1 cellular context compared by ENCODE assay signal in the genomic region with DNA sequence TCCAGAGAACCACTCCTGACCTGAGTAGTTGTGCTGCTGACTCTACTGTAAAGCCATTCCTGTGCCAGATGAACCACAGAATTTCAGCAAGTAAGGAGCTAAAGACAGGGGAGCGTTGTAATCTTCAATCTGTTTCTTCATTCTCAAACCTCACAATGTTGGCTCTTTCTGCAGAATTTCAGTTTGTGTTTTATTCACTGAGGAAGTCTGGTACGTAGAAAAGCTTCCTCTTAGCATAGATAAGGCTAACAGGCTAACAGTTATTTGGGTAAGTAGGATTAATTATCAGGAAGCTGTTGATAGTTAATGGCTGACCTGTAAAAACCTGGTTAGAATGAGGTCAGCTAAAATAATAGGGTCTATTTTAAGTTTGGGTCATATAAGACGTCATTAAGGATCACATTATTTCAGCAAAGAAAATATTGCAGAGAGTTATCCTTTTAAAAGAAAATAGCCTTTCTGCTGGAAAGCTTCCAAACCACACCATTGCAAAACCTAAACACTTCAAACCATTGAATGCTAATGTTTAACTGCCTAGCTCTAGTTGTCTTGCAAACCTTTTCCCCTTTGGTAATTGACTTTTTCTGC.
TF ChIP-seq lines count a peak whose summit lies in the region.

No MANE protein-coding gene starts in this region.

TF ChIP-seq in HepG2, 621 proteins besides CTCF, POLR2A, EP300 and RAD21 (continued from another document):
- TF ChIP-seq GATAD1 (CRISPR knock-in tag; IDR thresholded peaks at IDR 0.05) (no peak), MIER3 (CRISPR knock-in tag; IDR thresholded peaks at IDR 0.05; ENCODE audit: borderline replicate concordance) (peak; percentile 49; the same call in 1 of the 2 replicates), ZMYM4 (CRISPR knock-in tag; IDR thresholded peaks at IDR 0.05) (0 out of 2 replicates have a peak, but pooled peaks have one; percentile 22), ZNF549 (CRISPR knock-in tag; IDR thresholded peaks at IDR 0.05) (no peak), HNRNPK (IDR thresholded peaks at IDR 0.05; ENCODE audit: low read depth, low read length, poor library complexity, severe bottlenecking) (no peak), ZSCAN30 (CRISPR knock-in tag; IDR thresholded peaks at IDR 0.05) (peak; percentile 39; the same call in 1 of the 2 replicates), ZSCAN25 (CRISPR knock-in tag; IDR thresholded peaks at IDR 0.05) (no peak), FOXP1 (IDR thresholded peaks at IDR 0.05) (no peak), FOXP1 (CRISPR knock-in tag; IDR thresholded peaks at IDR 0.05) (peak; percentile 37; the same call in 1 of the 2 replicates), POLR2G (IDR thresholded peaks at IDR 0.05; ENCODE audit: low read depth, low read length) (no peak), CEBPG (CRISPR knock-in tag; IDR thresholded peaks at IDR 0.05) (peak; percentile 86), ZBTB20 (CRISPR knock-in tag; IDR thresholded peaks at IDR 0.05; ENCODE audit: borderline replicate concordance, low read depth) (no peak), POLR2AphosphoS2 (IDR thresholded peaks at IDR 0.05; ENCODE audit: low read depth, low read length) (no peak), SOX5 (CRISPR knock-in tag; IDR thresholded peaks at IDR 0.05; ENCODE audit: borderline replicate concordance) (peak; percentile 75), GATAD2A (CRISPR knock-in tag; IDR thresholded peaks at IDR 0.05) (peak; percentile 85), ZSCAN12 (CRISPR knock-in tag; IDR thresholded peaks at IDR 0.05) (no peak), NR2F6 (IDR thresholded peaks at IDR 0.05) (peak; percentile 23; the same call in 1 of the 2 replicates), NR2F6 (CRISPR knock-in tag; IDR thresholded peaks at IDR 0.05) (no peak), ZNF644 (CRISPR knock-in tag; IDR thresholded peaks at IDR 0.05; ENCODE audit: low read depth) (0 out of 2 replicates have a peak, but pooled peaks have one; percentile 9), SOX6 (IDR thresholded peaks at IDR 0.05) (no peak), SOX6 (CRISPR knock-in tag; IDR thresholded peaks at IDR 0.05) (peak; percentile 80), ZNF543 (CRISPR knock-in tag; IDR thresholded peaks at IDR 0.05) (no peak), BCL6 (CRISPR knock-in tag; IDR thresholded peaks at IDR 0.05) (peak; percentile 67), NPAS2 (CRISPR knock-in tag; IDR thresholded peaks at IDR 0.05; ENCODE audit: borderline replicate concordance) (no peak), HDAC2 (CRISPR knock-in tag; IDR thresholded peaks at IDR 0.05) (peak; percentile 21; the same call in 1 of the 2 replicates), XBP1 (CRISPR knock-in tag; IDR thresholded peaks at IDR 0.05) (no peak), ZNF552 (CRISPR knock-in tag; IDR thresholded peaks at IDR 0.05; ENCODE audit: borderline replicate concordance) (no peak), TBX2 (CRISPR knock-in tag; IDR thresholded peaks at IDR 0.05; ENCODE audit: borderline replicate concordance) (no peak), MIXL1 (CRISPR knock-in tag; IDR thresholded peaks at IDR 0.05) (peak; percentile 20; the same call in 1 of the 2 replicates), FOXA3 (CRISPR knock-in tag; IDR thresholded peaks at IDR 0.05) (peak; percentile 59), ZNF780A (CRISPR knock-in tag; IDR thresholded peaks at IDR 0.05) (no peak), ZNF124 (CRISPR knock-in tag; IDR thresholded peaks at IDR 0.05) (0 out of 2 replicates have a peak, but pooled peaks have one; percentile 25), PRMT3 (CRISPR knock-in tag; IDR thresholded peaks at IDR 0.05; ENCODE audit: borderline replicate concordance, low read depth) (no peak), DR1 (CRISPR knock-in tag; IDR thresholded peaks at IDR 0.05) (no peak)
- TF ChIP-seq, protein P1, sequence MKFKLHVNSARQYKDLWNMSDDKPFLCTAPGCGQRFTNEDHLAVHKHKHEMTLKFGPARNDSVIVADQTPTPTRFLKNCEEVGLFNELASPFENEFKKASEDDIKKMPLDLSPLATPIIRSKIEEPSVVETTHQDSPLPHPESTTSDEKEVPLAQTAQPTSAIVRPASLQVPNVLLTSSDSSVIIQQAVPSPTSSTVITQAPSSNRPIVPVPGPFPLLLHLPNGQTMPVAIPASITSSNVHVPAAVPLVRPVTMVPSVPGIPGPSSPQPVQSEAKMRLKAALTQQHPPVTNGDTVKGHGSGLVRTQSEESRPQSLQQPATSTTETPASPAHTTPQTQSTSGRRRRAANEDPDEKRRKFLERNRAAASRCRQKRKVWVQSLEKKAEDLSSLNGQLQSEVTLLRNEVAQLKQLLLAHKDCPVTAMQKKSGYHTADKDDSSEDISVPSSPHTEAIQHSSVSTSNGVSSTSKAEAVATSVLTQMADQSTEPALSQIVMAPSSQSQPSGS (CRISPR knock-in tag; IDR thresholded peaks at IDR 0.05) = no peak
- TF ChIP-seq, protein P2, sequence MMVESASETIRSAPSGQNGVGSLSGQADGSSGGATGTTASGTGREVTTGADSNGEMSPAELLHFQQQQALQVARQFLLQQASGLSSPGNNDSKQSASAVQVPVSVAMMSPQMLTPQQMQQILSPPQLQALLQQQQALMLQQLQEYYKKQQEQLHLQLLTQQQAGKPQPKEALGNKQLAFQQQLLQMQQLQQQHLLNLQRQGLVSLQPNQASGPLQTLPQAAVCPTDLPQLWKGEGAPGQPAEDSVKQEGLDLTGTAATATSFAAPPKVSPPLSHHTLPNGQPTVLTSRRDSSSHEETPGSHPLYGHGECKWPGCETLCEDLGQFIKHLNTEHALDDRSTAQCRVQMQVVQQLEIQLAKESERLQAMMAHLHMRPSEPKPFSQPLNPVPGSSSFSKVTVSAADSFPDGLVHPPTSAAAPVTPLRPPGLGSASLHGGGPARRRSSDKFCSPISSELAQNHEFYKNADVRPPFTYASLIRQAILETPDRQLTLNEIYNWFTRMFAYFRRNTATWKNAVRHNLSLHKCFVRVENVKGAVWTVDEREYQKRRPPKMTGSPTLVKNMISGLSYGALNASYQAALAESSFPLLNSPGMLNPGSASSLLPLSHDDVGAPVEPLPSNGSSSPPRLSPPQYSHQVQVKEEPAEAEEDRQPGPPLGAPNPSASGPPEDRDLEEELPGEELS (CRISPR knock-in tag; IDR thresholded peaks at IDR 0.05) = peak; percentile 43; the same call in 1 of the 2 replicates
- TF ChIP-seq, protein P3, sequence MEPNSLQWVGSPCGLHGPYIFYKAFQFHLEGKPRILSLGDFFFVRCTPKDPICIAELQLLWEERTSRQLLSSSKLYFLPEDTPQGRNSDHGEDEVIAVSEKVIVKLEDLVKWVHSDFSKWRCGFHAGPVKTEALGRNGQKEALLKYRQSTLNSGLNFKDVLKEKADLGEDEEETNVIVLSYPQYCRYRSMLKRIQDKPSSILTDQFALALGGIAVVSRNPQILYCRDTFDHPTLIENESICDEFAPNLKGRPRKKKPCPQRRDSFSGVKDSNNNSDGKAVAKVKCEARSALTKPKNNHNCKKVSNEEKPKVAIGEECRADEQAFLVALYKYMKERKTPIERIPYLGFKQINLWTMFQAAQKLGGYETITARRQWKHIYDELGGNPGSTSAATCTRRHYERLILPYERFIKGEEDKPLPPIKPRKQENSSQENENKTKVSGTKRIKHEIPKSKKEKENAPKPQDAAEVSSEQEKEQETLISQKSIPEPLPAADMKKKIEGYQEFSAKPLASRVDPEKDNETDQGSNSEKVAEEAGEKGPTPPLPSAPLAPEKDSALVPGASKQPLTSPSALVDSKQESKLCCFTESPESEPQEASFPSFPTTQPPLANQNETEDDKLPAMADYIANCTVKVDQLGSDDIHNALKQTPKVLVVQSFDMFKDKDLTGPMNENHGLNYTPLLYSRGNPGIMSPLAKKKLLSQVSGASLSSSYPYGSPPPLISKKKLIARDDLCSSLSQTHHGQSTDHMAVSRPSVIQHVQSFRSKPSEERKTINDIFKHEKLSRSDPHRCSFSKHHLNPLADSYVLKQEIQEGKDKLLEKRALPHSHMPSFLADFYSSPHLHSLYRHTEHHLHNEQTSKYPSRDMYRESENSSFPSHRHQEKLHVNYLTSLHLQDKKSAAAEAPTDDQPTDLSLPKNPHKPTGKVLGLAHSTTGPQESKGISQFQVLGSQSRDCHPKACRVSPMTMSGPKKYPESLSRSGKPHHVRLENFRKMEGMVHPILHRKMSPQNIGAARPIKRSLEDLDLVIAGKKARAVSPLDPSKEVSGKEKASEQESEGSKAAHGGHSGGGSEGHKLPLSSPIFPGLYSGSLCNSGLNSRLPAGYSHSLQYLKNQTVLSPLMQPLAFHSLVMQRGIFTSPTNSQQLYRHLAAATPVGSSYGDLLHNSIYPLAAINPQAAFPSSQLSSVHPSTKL (CRISPR knock-in tag; IDR thresholded peaks at IDR 0.05) = peak; percentile 88
- TF ChIP-seq, protein P4, sequence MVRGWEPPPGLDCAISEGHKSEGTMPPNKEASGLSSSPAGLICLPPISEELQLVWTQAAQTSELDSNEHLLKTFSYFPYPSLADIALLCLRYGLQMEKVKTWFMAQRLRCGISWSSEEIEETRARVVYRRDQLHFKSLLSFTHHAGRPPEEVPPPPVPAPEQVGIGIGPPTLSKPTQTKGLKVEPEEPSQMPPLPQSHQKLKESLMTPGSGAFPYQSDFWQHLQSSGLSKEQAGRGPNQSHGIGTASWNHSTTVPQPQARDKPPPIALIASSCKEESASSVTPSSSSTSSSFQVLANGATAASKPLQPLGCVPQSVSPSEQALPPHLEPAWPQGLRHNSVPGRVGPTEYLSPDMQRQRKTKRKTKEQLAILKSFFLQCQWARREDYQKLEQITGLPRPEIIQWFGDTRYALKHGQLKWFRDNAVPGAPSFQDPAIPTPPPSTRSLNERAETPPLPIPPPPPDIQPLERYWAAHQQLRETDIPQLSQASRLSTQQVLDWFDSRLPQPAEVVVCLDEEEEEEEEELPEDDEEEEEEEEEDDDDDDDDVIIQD (CRISPR knock-in tag; IDR thresholded peaks at IDR 0.05; ENCODE audit: low read depth) = peak; percentile 61; the same call in 1 of the 2 replicates
- TF ChIP-seq, protein P5, sequence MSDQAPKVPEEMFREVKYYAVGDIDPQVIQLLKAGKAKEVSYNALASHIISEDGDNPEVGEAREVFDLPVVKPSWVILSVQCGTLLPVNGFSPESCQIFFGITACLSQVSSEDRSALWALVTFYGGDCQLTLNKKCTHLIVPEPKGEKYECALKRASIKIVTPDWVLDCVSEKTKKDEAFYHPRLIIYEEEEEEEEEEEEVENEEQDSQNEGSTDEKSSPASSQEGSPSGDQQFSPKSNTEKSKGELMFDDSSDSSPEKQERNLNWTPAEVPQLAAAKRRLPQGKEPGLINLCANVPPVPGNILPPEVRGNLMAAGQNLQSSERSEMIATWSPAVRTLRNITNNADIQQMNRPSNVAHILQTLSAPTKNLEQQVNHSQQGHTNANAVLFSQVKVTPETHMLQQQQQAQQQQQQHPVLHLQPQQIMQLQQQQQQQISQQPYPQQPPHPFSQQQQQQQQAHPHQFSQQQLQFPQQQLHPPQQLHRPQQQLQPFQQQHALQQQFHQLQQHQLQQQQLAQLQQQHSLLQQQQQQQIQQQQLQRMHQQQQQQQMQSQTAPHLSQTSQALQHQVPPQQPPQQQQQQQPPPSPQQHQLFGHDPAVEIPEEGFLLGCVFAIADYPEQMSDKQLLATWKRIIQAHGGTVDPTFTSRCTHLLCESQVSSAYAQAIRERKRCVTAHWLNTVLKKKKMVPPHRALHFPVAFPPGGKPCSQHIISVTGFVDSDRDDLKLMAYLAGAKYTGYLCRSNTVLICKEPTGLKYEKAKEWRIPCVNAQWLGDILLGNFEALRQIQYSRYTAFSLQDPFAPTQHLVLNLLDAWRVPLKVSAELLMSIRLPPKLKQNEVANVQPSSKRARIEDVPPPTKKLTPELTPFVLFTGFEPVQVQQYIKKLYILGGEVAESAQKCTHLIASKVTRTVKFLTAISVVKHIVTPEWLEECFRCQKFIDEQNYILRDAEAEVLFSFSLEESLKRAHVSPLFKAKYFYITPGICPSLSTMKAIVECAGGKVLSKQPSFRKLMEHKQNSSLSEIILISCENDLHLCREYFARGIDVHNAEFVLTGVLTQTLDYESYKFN (CRISPR knock-in tag; conservative IDR thresholded peaks at IDR 0.05) = peak; percentile 54; the same call in 1 of the 2 replicates
- TF ChIP-seq, protein P6, sequence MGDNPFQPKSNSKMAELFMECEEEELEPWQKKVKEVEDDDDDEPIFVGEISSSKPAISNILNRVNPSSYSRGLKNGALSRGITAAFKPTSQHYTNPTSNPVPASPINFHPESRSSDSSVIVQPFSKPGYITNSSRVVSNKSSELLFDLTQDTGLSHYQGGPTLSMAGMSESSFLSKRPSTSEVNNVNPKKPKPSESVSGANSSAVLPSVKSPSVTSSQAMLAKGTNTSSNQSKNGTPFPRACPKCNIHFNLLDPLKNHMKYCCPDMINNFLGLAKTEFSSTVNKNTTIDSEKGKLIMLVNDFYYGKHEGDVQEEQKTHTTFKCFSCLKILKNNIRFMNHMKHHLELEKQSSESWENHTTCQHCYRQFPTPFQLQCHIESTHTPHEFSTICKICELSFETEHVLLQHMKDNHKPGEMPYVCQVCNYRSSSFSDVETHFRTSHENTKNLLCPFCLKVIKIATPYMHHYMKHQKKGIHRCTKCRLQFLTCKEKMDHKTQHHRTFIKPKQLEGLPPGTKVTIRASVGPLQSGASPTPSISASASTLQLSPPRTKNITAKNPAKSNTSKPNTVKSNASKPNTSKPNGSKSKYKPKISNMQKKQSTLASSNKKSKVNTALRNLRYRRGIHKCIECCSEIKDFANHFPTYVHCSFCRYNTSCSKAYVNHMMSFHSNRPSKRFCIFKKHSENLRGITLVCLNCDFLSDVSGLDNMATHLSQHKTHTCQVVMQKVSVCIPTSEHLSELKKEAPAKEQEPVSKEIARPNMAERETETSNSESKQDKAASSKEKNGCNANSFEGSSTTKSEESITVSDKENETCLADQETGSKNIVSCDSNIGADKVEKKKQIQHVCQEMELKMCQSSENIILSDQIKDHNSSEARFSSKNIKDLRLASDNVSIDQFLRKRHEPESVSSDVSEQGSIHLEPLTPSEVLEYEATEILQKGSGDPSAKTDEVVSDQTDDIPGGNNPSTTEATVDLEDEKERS (CRISPR knock-in tag; IDR thresholded peaks at IDR 0.05) = no peak
- TF ChIP-seq, protein P7, sequence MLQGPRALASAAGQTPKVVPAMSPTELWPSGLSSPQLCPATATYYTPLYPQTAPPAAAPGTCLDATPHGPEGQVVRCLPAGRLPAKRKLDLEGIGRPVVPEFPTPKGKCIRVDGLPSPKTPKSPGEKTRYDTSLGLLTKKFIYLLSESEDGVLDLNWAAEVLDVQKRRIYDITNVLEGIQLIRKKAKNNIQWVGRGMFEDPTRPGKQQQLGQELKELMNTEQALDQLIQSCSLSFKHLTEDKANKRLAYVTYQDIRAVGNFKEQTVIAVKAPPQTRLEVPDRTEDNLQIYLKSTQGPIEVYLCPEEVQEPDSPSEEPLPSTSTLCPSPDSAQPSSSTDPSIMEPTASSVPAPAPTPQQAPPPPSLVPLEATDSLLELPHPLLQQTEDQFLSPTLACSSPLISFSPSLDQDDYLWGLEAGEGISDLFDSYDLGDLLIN (CRISPR knock-in tag; IDR thresholded peaks at IDR 0.05; ENCODE audit: borderline replicate concordance) = no peak
TF ChIP-seq in HepG2: peak in this region for 47.
